In genomic region chr15:48833526-48833925, GRCh38 we compare ENCODE assay signal across 22 cellular contexts.
"Had no signal": no experiment of that assay in that cellular context is flagged by ENCODE, and none has a peak within 500 bp of the region (broad histone marks: within the 10 kb centered on the region; RNA-seq: fewer than 3 reads in every experiment).

No MANE protein-coding gene starts in this region.

- H3K79me2 ChIP-seq: parathyroid adenoma had no signal

- DNase-seq: effector memory CD8-positive, alpha-beta T cell; heart left ventricle; left lung; mesenchymal stem cell; naive B cell; occipital lobe; psoas muscle; retina; right lobe of liver; stimulated activated CD4-positive, alpha-beta T cell treated with anti-CD3 and anti-CD28 coated beads, Interleukin-4, amount 100 ng/mL, for 1 hour; stimulated activated CD8-positive, alpha-beta memory T cell treated with anti-CD3 and anti-CD28 coated beads, Interleukin-4, amount 100 ng/mL, for 48 hours; stimulated activated naive CD8-positive, alpha-beta T cell treated with anti-CD3 and anti-CD28 coated beads, Interleukin-15, Interleukin-2, amounts not matched to agents 100 U/mL and 50 U/mL, for 24 hours; thyroid gland; upper lobe of right lung had no signal

- H3K4me3 ChIP-seq: esophagus muscularis mucosa, heart left ventricle, left lung, lung, psoas muscle, right lobe of liver, suprapubic skin, thyroid gland, upper lobe of right lung had no signal

- H3K27ac ChIP-seq: epithelial cell of prostate, esophagus muscularis mucosa, heart left ventricle, left lung, parathyroid adenoma, psoas muscle, right lobe of liver, suprapubic skin, thyroid gland, upper lobe of right lung had no signal

- H3K27me3 Mint-ChIP-seq: dendritic cell treated with granulocyte-macrophage colony-stimulating factor and Interleukin-4, amounts not matched to agents 40 ng/mL and 50 ng/mL, for 4 days had no signal

- H3K9ac ChIP-seq: parathyroid adenoma had no signal

- H3K36me3 ChIP-seq: esophagus muscularis mucosa, heart left ventricle, left lung, right lobe of liver, suprapubic skin, thyroid gland, upper lobe of right lung had no signal

- H3K36me3 Mint-ChIP-seq: stimulated activated effector memory CD8-positive, alpha-beta T cell treated with anti-CD3 and anti-CD28 coated beads, Interleukin-12 subunit alpha, Interleukin-12 subunit beta, amount 100 ng/mL, for 72 hours had no signal

- H2AFZ ChIP-seq: parathyroid adenoma had no signal

- H3K4me1 Mint-ChIP-seq: naive B cell; nephron; stimulated activated effector memory CD8-positive, alpha-beta T cell treated with anti-CD3 and anti-CD28 coated beads, Interleukin-12 subunit alpha, Interleukin-12 subunit beta, amount 100 ng/mL, for 72 hours had no signal

- H3K27me3 ChIP-seq: esophagus muscularis mucosa, heart left ventricle, left lung, right lobe of liver, suprapubic skin, thyroid gland, upper lobe of right lung had no signal

- H3K4me3 Mint-ChIP-seq: dendritic cell treated with granulocyte-macrophage colony-stimulating factor and Interleukin-4, amounts not matched to agents 40 ng/mL and 50 ng/mL, for 4 days; effector memory CD8-positive, alpha-beta T cell; naive B cell; nephron; stimulated activated effector memory CD8-positive, alpha-beta T cell treated with anti-CD3 and anti-CD28 coated beads, Interleukin-12 subunit alpha, Interleukin-12 subunit beta, amount 100 ng/mL, for 72 hours had no signal

- H3K4me1 ChIP-seq: esophagus muscularis mucosa, heart left ventricle, left lung, parathyroid adenoma, psoas muscle, right lobe of liver, thyroid gland, upper lobe of right lung had no signal

- H3K9me3 ChIP-seq: right lobe of liver, suprapubic skin, thyroid gland, upper lobe of right lung had no signal

- H3K27ac Mint-ChIP-seq: dendritic cell treated with granulocyte-macrophage colony-stimulating factor and Interleukin-4, amounts not matched to agents 40 ng/mL and 50 ng/mL, for 4 days; effector memory CD8-positive, alpha-beta T cell; nephron; stimulated activated effector memory CD8-positive, alpha-beta T cell treated with anti-CD3 and anti-CD28 coated beads, Interleukin-12 subunit alpha, Interleukin-12 subunit beta, amount 100 ng/mL, for 72 hours had no signal
